Comparison of ENCODE assay signal across 1 cellular context in the genomic region with DNA sequence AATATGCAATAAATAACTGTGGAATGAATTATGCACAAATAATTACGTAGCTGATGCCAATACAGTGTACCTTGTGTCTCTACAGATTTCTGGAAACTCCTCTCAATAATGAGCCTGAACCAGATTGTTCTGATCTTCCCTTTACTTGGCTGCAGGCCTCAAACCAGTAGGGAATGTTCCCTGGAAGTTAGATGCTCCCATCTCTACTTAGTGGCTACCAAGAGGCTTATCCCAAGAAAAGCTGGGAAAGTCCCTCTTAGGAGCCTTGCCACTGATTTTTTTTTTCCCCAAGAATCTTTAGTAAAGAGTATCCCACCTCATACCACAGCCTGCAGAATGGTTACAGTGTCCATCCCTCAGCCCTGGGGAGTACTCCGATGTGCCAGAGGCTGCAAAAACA.
TF ChIP-seq lines count a peak whose summit lies in the region.

No MANE protein-coding gene starts in this region.

TF ChIP-seq in H1, 55 proteins besides CTCF, POLR2A, EP300 and RAD21:
- TF ChIP-seq SP2 (IDR thresholded peaks at IDR 0.05; ENCODE audit: low read length) (no peak), RFX5 (IDR thresholded peaks at IDR 0.05; ENCODE audit: borderline replicate concordance, low read depth, low read length) (no peak), POLR2AphosphoS5 (IDR thresholded peaks at IDR 0.05; ENCODE audit: low read depth, low read length) (no peak), KDM1A (IDR thresholded peaks at IDR 0.05; ENCODE audit: borderline replicate concordance, low read length) (no peak), RNF2 (IDR thresholded peaks at IDR 0.05; ENCODE audit: borderline replicate concordance, low read depth, low read length, missing control alignments, poor library complexity, severe bottlenecking) (no peak), SIRT6 (IDR thresholded peaks at IDR 0.05; ENCODE audit: low read length) (no peak), CTBP2 (IDR thresholded peaks at IDR 0.05; ENCODE audit: borderline replicate concordance, insufficient read depth, insufficient read length, low read length) (no peak), KDM4A (IDR thresholded peaks at IDR 0.05; ENCODE audit: low read depth, low read length, severe bottlenecking) (no peak)
- TF ChIP-seq, protein P1, sequence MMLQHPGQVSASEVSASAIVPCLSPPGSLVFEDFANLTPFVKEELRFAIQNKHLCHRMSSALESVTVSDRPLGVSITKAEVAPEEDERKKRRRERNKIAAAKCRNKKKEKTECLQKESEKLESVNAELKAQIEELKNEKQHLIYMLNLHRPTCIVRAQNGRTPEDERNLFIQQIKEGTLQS (IDR thresholded peaks at IDR 0.05; ENCODE audit: insufficient read depth, low read depth, low read length), result no peak
